ENCODE assay signal across 26 cellular contexts in genomic region chr14:24780278-24780677, GRCh38.
"Had no signal": no experiment of that assay in that cellular context is flagged by ENCODE, and none has a peak within 500 bp of the region (broad histone marks: within the 10 kb centered on the region; RNA-seq: fewer than 3 reads in every experiment).

No MANE protein-coding gene starts in this region.

- H3K4me3 Mint-ChIP-seq: dendritic cell treated with granulocyte-macrophage colony-stimulating factor and Interleukin-4, amounts not matched to agents 40 ng/mL and 50 ng/mL, for 4 days; effector memory CD8-positive, alpha-beta T cell; endodermal cell; mesothelial cell of epicardium had no signal

- H3K36me3 Mint-ChIP-seq: mesothelial cell of epicardium had no signal

- DNase-seq: colonic mucosa; cortex of kidney; effector CD8-positive, alpha-beta T cell; effector memory CD8-positive, alpha-beta T cell; endodermal cell; erythroblast; esophagus squamous epithelium; foreskin fibroblast; foreskin melanocyte; gastrocnemius medialis; glutamatergic neuron; heart right ventricle; hippocampal formation; left cardiac atrium; left lung; left ventricle myocardium superior; lower lobe of right lung; mesenchymal stem cell; mucosa of descending colon had no signal

- FAIRE-seq: endometrium, islet of Langerhans, keratinocyte had no signal

- H3K27me3 Mint-ChIP-seq: dendritic cell treated with granulocyte-macrophage colony-stimulating factor and Interleukin-4, amounts not matched to agents 40 ng/mL and 50 ng/mL, for 4 days had no signal

- H3K9me3 ChIP-seq: colonic mucosa, esophagus squamous epithelium, gastrocnemius medialis, left lung, lower lobe of right lung, mucosa of descending colon had no signal

- H3K4me1 ChIP-seq: colonic mucosa, esophagus squamous epithelium, gastrocnemius medialis, left lung had no signal

- H3K27me3 ChIP-seq: colonic mucosa, esophagus squamous epithelium, gastrocnemius medialis, heart right ventricle, left lung had no signal

- H3K27ac ChIP-seq: colonic mucosa, epithelial cell of prostate, esophagus squamous epithelium, gastrocnemius medialis, heart right ventricle, left lung, lower lobe of right lung had no signal

- H3K27ac Mint-ChIP-seq: dendritic cell treated with granulocyte-macrophage colony-stimulating factor and Interleukin-4, amounts not matched to agents 40 ng/mL and 50 ng/mL, for 4 days; effector memory CD8-positive, alpha-beta T cell; endodermal cell; mesothelial cell of epicardium had no signal

- ATAC-seq: effector memory CD8-positive, alpha-beta T cell; esophagus mucosa; gastrocnemius medialis; heart right ventricle; left cardiac atrium; left lung; left ventricle myocardium superior; lower lobe of right lung; mucosa of descending colon had no signal

- H3K9me3 Mint-ChIP-seq: dendritic cell treated with granulocyte-macrophage colony-stimulating factor and Interleukin-4, amounts not matched to agents 40 ng/mL and 50 ng/mL, for 4 days; effector memory CD8-positive, alpha-beta T cell; endodermal cell had no signal

- H3K4me1 Mint-ChIP-seq: endodermal cell had no signal

- H3K36me3 ChIP-seq: colonic mucosa, esophagus squamous epithelium, gastrocnemius medialis, heart right ventricle, left lung, lower lobe of right lung had no signal

- H3K4me3 ChIP-seq: colonic mucosa, esophagus squamous epithelium, gastrocnemius medialis, heart right ventricle, left lung, lower lobe of right lung, mucosa of descending colon had no signal
